Comparison of ENCODE assay signal across 1 cellular context in the genomic region with DNA sequence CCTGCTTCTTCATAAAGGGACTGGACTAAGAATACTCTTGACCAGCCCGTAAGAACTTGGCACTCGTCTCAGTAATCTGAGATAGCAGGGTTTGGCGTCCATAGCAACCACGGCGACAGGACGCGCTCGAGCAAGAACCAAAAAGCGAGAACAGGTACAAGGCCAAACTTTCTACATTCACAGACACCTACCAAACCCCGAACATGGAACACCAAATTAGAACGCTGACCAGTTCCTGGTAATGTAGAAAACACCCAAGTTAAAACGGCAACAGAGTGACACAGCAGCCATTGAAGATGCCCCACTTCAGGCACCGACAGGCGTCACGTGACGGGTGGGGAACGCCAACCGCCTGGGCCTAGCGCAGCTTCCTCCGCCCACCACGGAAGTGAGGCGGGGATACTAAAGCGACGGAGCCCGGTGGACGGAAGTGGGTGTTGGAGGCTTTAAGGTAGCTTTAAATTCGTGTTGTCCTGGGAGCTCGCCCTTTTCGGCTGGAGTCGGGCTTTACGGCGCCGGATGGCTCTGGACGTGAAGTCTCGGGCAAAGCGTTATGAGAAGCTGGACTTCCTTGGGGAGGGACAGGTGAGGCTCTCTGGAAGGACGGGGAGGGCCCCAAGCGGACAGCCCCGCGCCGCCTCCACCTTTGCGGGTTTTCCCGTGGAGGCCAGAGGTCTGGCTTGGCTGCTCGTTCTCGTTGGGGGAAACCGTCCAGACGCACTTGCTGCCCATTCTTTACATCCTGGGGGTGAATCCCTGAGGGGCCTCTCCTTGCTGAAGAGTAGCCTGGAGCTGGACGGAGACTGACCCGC.
TF ChIP-seq lines count a peak whose summit lies in the region.

A gene (plus strand): TSS at position 430 of the 812 bp plus-strand sequence. CDS start 90 bp downstream, at position 520.

TF ChIP-seq in K562, 482 proteins besides CTCF, POLR2A, EP300 and RAD21 (continued from another document and continues in another):
- TF ChIP-seq CSDE1 (IDR thresholded peaks at IDR 0.05) (0 out of 4 replicates have a peak, but pooled peaks of 1 of the 2 experiments have one; percentile 17), SIN3B (IDR thresholded peaks at IDR 0.05; ENCODE audit: low read depth) (peak; percentile 80), PML (IDR thresholded peaks at IDR 0.05; ENCODE audit: low read length) (peak; percentile 60; the same call in 1 of the 2 replicates), MEF2A (IDR thresholded peaks at IDR 0.05; ENCODE audit: control insufficient read depth, low read depth, low read length) (no peak), MYC (IDR thresholded peaks at IDR 0.05; ENCODE audit: low read depth, low read length) (no peak), MYC (CRISPR knock-in tag; IDR thresholded peaks at IDR 0.05; ENCODE audit: borderline replicate concordance, low read depth) (no peak), GTF2F1 (IDR thresholded peaks at IDR 0.05; ENCODE audit: low read depth, low read length) (peak; percentile 55; the same call in 1 of the 2 replicates), ASH1L (IDR thresholded peaks at IDR 0.05; ENCODE audit: borderline replicate concordance, low read depth, partially characterized antibody) (peak; percentile 38), NBN (IDR thresholded peaks at IDR 0.05; ENCODE audit: low read depth) (peak; percentile 72), FOSL1 (tag; conservative IDR thresholded peaks at IDR 0.05) (0 out of 2 replicates have a peak, but pooled peaks have one; percentile 23), TBL1XR1 (IDR thresholded peaks at IDR 0.05; ENCODE audit: low read length in 2 of 2) (no peak), CBX8 (IDR thresholded peaks at IDR 0.05; ENCODE audit: borderline replicate concordance, extremely low read depth, low read depth, low read length, poor library complexity, severe bottlenecking) (no peak), ETV6 (IDR thresholded peaks at IDR 0.05; ENCODE audit: borderline replicate concordance in 1 of 2, low read depth in 2 of 2, low read length in 1 of 2) (no peak), ETV6 (CRISPR knock-in tag; IDR thresholded peaks at IDR 0.05; ENCODE audit: borderline replicate concordance) (no peak), SREBF1 (IDR thresholded peaks at IDR 0.05; ENCODE audit: borderline replicate concordance, low read depth, low read length) (0 out of 2 replicates have a peak, but pooled peaks have one; percentile 32), SETDB1 (IDR thresholded peaks at IDR 0.05; ENCODE audit: low read length) (no peak), SRSF1 (IDR thresholded peaks at IDR 0.05; ENCODE audit: low read depth, low read length) (no peak), TOE1 (IDR thresholded peaks at IDR 0.05; ENCODE audit: borderline replicate concordance) (peak; percentile 99), TOE1 (CRISPR knock-in tag; IDR thresholded peaks at IDR 0.05; ENCODE audit: borderline replicate concordance, low read depth) (no peak), KAT8 (IDR thresholded peaks at IDR 0.05; ENCODE audit: low read depth) (no peak), SLC30A9 (CRISPR knock-in tag; IDR thresholded peaks at IDR 0.05) (no peak), POLR2H (tag; IDR thresholded peaks at IDR 0.05; ENCODE audit: low read depth) (peak; percentile 42; the same call in 1 of the 2 replicates), TAF1 (IDR thresholded peaks at IDR 0.05; ENCODE audit: control insufficient read depth, extremely low read depth, insufficient read depth, low read length, severe bottlenecking) (peak; percentile 70), MXI1 (IDR thresholded peaks at IDR 0.05; ENCODE audit: low read depth, low read length) (peak; percentile 71)
- TF ChIP-seq, protein P1, sequence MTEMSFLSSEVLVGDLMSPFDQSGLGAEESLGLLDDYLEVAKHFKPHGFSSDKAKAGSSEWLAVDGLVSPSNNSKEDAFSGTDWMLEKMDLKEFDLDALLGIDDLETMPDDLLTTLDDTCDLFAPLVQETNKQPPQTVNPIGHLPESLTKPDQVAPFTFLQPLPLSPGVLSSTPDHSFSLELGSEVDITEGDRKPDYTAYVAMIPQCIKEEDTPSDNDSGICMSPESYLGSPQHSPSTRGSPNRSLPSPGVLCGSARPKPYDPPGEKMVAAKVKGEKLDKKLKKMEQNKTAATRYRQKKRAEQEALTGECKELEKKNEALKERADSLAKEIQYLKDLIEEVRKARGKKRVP (CRISPR knock-in tag; IDR thresholded peaks at IDR 0.05), result no peak
- TF ChIP-seq, protein P2, sequence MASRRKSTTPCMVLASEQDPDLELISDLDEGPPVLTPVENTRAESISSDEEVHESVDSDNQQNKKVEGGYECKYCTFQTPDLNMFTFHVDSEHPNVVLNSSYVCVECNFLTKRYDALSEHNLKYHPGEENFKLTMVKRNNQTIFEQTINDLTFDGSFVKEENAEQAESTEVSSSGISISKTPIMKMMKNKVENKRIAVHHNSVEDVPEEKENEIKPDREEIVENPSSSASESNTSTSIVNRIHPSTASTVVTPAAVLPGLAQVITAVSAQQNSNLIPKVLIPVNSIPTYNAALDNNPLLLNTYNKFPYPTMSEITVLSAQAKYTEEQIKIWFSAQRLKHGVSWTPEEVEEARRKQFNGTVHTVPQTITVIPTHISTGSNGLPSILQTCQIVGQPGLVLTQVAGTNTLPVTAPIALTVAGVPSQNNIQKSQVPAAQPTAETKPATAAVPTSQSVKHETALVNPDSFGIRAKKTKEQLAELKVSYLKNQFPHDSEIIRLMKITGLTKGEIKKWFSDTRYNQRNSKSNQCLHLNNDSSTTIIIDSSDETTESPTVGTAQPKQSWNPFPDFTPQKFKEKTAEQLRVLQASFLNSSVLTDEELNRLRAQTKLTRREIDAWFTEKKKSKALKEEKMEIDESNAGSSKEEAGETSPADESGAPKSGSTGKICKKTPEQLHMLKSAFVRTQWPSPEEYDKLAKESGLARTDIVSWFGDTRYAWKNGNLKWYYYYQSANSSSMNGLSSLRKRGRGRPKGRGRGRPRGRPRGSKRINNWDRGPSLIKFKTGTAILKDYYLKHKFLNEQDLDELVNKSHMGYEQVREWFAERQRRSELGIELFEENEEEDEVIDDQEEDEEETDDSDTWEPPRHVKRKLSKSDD (conservative IDR thresholded peaks at IDR 0.05; ENCODE audit: low read length), result no peak
- TF ChIP-seq, protein P3, sequence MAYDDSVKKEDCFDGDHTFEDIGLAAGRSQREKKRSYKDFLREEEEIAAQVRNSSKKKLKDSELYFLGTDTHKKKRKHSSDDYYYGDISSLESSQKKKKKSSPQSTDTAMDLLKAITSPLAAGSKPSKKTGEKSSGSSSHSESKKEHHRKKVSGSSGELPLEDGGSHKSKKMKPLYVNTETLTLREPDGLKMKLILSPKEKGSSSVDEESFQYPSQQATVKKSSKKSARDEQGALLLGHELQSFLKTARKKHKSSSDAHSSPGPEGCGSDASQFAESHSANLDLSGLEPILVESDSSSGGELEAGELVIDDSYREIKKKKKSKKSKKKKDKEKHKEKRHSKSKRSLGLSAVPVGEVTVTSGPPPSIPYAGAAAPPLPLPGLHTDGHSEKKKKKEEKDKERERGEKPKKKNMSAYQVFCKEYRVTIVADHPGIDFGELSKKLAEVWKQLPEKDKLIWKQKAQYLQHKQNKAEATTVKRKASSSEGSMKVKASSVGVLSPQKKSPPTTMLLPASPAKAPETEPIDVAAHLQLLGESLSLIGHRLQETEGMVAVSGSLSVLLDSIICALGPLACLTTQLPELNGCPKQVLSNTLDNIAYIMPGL (CRISPR knock-in tag; IDR thresholded peaks at IDR 0.05), result peak; percentile 53; the same call in 1 of the 2 replicates
- TF ChIP-seq, protein P4, sequence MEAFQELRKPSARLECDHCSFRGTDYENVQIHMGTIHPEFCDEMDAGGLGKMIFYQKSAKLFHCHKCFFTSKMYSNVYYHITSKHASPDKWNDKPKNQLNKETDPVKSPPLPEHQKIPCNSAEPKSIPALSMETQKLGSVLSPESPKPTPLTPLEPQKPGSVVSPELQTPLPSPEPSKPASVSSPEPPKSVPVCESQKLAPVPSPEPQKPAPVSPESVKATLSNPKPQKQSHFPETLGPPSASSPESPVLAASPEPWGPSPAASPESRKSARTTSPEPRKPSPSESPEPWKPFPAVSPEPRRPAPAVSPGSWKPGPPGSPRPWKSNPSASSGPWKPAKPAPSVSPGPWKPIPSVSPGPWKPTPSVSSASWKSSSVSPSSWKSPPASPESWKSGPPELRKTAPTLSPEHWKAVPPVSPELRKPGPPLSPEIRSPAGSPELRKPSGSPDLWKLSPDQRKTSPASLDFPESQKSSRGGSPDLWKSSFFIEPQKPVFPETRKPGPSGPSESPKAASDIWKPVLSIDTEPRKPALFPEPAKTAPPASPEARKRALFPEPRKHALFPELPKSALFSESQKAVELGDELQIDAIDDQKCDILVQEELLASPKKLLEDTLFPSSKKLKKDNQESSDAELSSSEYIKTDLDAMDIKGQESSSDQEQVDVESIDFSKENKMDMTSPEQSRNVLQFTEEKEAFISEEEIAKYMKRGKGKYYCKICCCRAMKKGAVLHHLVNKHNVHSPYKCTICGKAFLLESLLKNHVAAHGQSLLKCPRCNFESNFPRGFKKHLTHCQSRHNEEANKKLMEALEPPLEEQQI (IDR thresholded peaks at IDR 0.05), result no peak
- TF ChIP-seq, protein P5, sequence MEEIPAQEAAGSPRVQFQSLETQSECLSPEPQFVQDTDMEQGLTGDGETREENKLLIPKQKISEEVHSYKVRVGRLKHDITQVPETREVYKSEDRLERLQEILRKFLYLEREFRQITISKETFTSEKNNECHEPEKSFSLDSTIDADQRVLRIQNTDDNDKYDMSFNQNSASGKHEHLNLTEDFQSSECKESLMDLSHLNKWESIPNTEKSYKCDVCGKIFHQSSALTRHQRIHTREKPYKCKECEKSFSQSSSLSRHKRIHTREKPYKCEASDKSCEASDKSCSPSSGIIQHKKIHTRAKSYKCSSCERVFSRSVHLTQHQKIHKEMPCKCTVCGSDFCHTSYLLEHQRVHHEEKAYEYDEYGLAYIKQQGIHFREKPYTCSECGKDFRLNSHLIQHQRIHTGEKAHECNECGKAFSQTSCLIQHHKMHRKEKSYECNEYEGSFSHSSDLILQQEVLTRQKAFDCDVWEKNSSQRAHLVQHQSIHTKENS (CRISPR knock-in tag; IDR thresholded peaks at IDR 0.05), result no peak
- TF ChIP-seq, protein P6, sequence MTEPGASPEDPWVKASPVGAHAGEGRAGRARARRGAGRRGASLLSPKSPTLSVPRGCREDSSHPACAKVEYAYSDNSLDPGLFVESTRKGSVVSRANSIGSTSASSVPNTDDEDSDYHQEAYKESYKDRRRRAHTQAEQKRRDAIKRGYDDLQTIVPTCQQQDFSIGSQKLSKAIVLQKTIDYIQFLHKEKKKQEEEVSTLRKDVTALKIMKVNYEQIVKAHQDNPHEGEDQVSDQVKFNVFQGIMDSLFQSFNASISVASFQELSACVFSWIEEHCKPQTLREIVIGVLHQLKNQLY (CRISPR knock-in tag; conservative IDR thresholded peaks at IDR 0.05), result no peak
- TF ChIP-seq, protein P7, sequence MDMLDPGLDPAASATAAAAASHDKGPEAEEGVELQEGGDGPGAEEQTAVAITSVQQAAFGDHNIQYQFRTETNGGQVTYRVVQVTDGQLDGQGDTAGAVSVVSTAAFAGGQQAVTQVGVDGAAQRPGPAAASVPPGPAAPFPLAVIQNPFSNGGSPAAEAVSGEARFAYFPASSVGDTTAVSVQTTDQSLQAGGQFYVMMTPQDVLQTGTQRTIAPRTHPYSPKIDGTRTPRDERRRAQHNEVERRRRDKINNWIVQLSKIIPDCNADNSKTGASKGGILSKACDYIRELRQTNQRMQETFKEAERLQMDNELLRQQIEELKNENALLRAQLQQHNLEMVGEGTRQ (CRISPR knock-in tag; IDR thresholded peaks at IDR 0.05), result peak; percentile 100
- TF ChIP-seq, protein P8, sequence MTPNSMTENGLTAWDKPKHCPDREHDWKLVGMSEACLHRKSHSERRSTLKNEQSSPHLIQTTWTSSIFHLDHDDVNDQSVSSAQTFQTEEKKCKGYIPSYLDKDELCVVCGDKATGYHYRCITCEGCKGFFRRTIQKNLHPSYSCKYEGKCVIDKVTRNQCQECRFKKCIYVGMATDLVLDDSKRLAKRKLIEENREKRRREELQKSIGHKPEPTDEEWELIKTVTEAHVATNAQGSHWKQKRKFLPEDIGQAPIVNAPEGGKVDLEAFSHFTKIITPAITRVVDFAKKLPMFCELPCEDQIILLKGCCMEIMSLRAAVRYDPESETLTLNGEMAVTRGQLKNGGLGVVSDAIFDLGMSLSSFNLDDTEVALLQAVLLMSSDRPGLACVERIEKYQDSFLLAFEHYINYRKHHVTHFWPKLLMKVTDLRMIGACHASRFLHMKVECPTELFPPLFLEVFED (CRISPR knock-in tag; conservative IDR thresholded peaks at IDR 0.05), result no peak
- TF ChIP-seq, protein P9, sequence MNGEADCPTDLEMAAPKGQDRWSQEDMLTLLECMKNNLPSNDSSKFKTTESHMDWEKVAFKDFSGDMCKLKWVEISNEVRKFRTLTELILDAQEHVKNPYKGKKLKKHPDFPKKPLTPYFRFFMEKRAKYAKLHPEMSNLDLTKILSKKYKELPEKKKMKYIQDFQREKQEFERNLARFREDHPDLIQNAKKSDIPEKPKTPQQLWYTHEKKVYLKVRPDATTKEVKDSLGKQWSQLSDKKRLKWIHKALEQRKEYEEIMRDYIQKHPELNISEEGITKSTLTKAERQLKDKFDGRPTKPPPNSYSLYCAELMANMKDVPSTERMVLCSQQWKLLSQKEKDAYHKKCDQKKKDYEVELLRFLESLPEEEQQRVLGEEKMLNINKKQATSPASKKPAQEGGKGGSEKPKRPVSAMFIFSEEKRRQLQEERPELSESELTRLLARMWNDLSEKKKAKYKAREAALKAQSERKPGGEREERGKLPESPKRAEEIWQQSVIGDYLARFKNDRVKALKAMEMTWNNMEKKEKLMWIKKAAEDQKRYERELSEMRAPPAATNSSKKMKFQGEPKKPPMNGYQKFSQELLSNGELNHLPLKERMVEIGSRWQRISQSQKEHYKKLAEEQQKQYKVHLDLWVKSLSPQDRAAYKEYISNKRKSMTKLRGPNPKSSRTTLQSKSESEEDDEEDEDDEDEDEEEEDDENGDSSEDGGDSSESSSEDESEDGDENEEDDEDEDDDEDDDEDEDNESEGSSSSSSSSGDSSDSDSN (IDR thresholded peaks at IDR 0.05; ENCODE audit: borderline replicate concordance in 1 of 2, low read depth in 2 of 2, low read length in 2 of 2), result peak; percentile 30 to 56; a peak in 1 of 4 replicates
- TF ChIP-seq, protein P10, sequence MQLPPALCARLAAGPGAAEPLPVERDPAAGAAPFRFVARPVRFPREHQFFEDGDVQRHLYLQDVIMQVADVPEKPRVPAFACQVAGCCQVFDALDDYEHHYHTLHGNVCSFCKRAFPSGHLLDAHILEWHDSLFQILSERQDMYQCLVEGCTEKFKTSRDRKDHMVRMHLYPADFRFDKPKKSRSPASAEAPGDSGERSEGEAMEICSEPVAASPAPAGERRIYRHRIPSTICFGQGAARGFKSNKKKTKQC (CRISPR knock-in tag; IDR thresholded peaks at IDR 0.05), result no peak; the same call in 1 of the 2 replicates
- TF ChIP-seq, protein P11, sequence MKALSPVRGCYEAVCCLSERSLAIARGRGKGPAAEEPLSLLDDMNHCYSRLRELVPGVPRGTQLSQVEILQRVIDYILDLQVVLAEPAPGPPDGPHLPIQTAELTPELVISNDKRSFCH (CRISPR knock-in tag; IDR thresholded peaks at IDR 0.05), result no peak
- TF ChIP-seq, protein P11 (tag; IDR thresholded peaks at IDR 0.05), result peak; percentile 53; the same call in 1 of the 2 replicates
